In the genomic region with DNA sequence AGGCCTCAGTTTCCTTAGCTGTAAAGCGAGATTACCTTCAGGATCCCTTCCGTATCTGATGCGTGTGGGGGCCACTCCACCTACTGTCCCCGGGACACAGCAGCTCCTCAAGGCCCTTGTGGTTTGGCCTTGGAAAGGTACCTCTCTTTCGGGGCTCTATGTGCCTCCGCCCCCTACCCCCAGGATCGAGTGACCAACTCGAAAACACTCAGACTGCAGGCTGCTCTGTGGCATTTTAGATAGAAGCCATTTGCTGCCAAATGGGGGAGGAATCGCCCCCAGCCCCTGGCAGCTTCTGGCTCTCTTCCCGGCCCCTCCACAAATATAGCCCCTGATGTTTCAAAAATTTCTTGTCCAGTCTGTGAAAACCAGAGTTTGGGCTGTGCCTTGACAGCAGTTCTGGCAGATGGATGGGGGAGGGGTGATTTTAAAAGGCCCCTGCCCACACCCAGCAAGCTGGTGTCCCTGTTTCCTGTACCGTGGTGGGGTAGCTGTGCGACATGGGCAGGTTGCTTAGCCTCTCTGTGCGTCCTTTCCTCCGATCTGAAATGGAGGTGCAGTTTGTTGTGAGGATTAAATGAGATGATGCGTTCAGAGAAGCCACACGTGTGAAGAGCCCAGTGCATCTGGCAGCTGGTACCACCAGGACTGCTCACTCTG, we compare ENCODE assay signal across 20 cellular contexts. TPM values are rescaled to one million over a fixed set of nuclear protein-coding genes. Genes with fewer than 3 reads are reported as not detected.
DNase-seq lines count a peak whose midpoint lies in the region; ATAC-seq and TF ChIP-seq lines count a peak whose summit lies in the region.
"Had no signal": no experiment of that assay in that cellular context is flagged by ENCODE, and none has a peak within 500 bp of the region (broad histone marks: within the 10 kb centered on the region; RNA-seq: fewer than 3 reads in every experiment).

No MANE protein-coding gene starts in this region.

- H3K27ac ChIP-seq in body of pancreas, result no peak overlapping the region
- no peak overlapping the region for H3K27ac ChIP-seq in subcutaneous abdominal adipose tissue (ENCODE audit: low read depth, low read length)
- H3K27ac ChIP-seq: uterus had no signal

- ATAC-seq in body of pancreas, result peak; percentile 7

- TF ChIP-seq CTCF in body of pancreas (IDR thresholded peaks at IDR 0.05) (no peak), mesothelial cell of epicardium (IDR thresholded peaks at IDR 0.05; ENCODE audit: unreplicated experiment) (no peak), GM20000 (IDR thresholded peaks at IDR 0.05; ENCODE audit: extremely low read depth, missing control alignments) (no peak)

- no peaks in the 10 kb centered on the region for H3K9me3 Mint-ChIP-seq in mesothelial cell of epicardium

- DNase-seq in DMS79 (lab: John Stamatoyannopoulos, UW), result peak; percentile 42
- DNase-seq in DMS79 treated with DMSO at 0.1 percent for 48 hours (lab: John Stamatoyannopoulos, UW), result no peak
- DNase-seq in body of pancreas, result no peak
- DNase-seq in mesothelial cell of epicardium (ENCODE audit: low spot score in 2 of 2, unreplicated experiment in 2 of 2), result no peak
- DNase-seq in posterior vena cava (ENCODE audit: low spot score), result no peak
- no peak for DNase-seq in GM20000 (ENCODE audit: low spot score)
- DNase-seq in SKM-1 (lab: John Stamatoyannopoulos, UW; ENCODE audit: unreplicated experiment), result no peak
- DNase-seq: 8988T; activated CD4-positive, alpha-beta T cell treated with anti-CD3 and anti-CD28 coated beads for 1 hour; activated CD8-positive, alpha-beta memory T cell treated with anti-CD3 and anti-CD28 coated beads, Interleukin-2, amount 50 U/mL, for 48 hours; CD4-positive, alpha-beta memory T cell; GF-D8; KG1; stimulated activated CD4-positive, alpha-beta T cell treated with anti-CD3 and anti-CD28 coated beads, Interleukin-2, amount 100 ng/mL, for 48 hours; T-helper 1 cell; uterus had no signal

- peak overlapping the region in 3 of 5 donors; percentile 9 to 67 (median 48) for H3K9ac ChIP-seq in subcutaneous abdominal adipose tissue (ENCODE audit: low read length in 5 of 5)

- peaks cover 10% of the 10 kb centered on the region for H3K4me1 ChIP-seq in body of pancreas
- peaks cover 2 to 18% (median 13%) of the 10 kb centered on the region in 5 donors for H3K4me1 ChIP-seq in subcutaneous abdominal adipose tissue (ENCODE audit: control insufficient read depth in 5 of 5, insufficient read depth in 5 of 5, low read length in 5 of 5)
- H3K4me1 ChIP-seq: uterus had no signal

- no peaks in the 10 kb centered on the region for H3K36me3 Mint-ChIP-seq in mesothelial cell of epicardium
- H3K36me3 Mint-ChIP-seq: activated naive CD8-positive, alpha-beta T cell; CD4-positive, alpha-beta memory T cell had no signal

- TF ChIP-seq POLR2A in body of pancreas (IDR thresholded peaks at IDR 0.05), result no peak

- intact Hi-C loops in body of pancreas (cut with DNase I), result no loop called here
- intact Hi-C loops in posterior vena cava (cut with DNase I), result loop anchor here in 1 of 2 donors (5.0 kb wide), 1 partner anchor 202 kb away; a partner anchor contains a TSS

- H3K36me3 ChIP-seq in body of pancreas (replicated peaks in 1 of 2; ENCODE audit: insufficient read depth in 1 of 2, low read depth in 2 of 2), result no peaks in the 10 kb centered on the region
- H3K36me3 ChIP-seq in subcutaneous abdominal adipose tissue (ENCODE audit: control insufficient read depth in 5 of 5, insufficient read depth in 5 of 5, low read length in 5 of 5), result no peaks in the 10 kb centered on the region
- H3K36me3 ChIP-seq: uterus had no signal

- no peak overlapping the region for H3K4me3 Mint-ChIP-seq in mesothelial cell of epicardium
- H3K4me3 Mint-ChIP-seq: activated naive CD8-positive, alpha-beta T cell; CD4-positive, alpha-beta memory T cell had no signal

- 76% methylated on average over 15 to 16 of the region's 16 CpGs for WGBS in body of pancreas, 2 donors

- H3K27me3 Mint-ChIP-seq in mesothelial cell of epicardium (ENCODE audit: low read depth), result no peaks in the 10 kb centered on the region

- H3K4me1 Mint-ChIP-seq in mesothelial cell of epicardium, result peaks cover 57% of the 10 kb centered on the region
- H3K4me1 Mint-ChIP-seq: CD4-positive, alpha-beta memory T cell had no signal

- H3K27me3 ChIP-seq in body of pancreas, result no peaks in the 10 kb centered on the region
- H3K27me3 ChIP-seq in subcutaneous abdominal adipose tissue (ENCODE audit: control insufficient read depth in 5 of 5, insufficient read depth in 4 of 5, low read length in 5 of 5), result peaks cover 0 to 17% (median 4%) of the 10 kb centered on the region in 5 donors
- H3K27me3 ChIP-seq: uterus had no signal

- H3K4me3 ChIP-seq in body of pancreas, result no peak overlapping the region
- H3K4me3 ChIP-seq in subcutaneous abdominal adipose tissue (ENCODE audit: low read depth in 1 of 5, low read length in 5 of 5), result peak overlapping the region; percentile 45 to 60 (median 57)

- H3K27ac Mint-ChIP-seq in mesothelial cell of epicardium, result peak overlapping the region; percentile 93
- H3K27ac Mint-ChIP-seq: activated naive CD8-positive, alpha-beta T cell had no signal

- no peaks in the 10 kb centered on the region for H3K9me3 ChIP-seq in body of pancreas
- H3K9me3 ChIP-seq in subcutaneous abdominal adipose tissue (ENCODE audit: control insufficient read depth in 5 of 5, low read length in 5 of 5), result no peaks in the 10 kb centered on the region
- H3K9me3 ChIP-seq: uterus had no signal

RNA-seq across cellular contexts. Expression of a gene that starts 1.1 kb away (rescaled TPM):
- total RNA-seq in body of pancreas, result under 1 TPM; 0.26 to 0.66 TPM
- 0.42 to 0.68 TPM (median 0.60 TPM) in 3 replicates for total RNA-seq in mesothelial cell of epicardium
- total RNA-seq in posterior vena cava, result under 1 TPM; 0.33 to 0.42 TPM
- total RNA-seq: CD4-positive, alpha-beta memory T cell; endothelial cell of umbilical vein; NCI-H460 had no signal

RNA-seq across cellular contexts. Expression of a gene that starts 31.9 kb away (rescaled TPM):
- total RNA-seq in body of pancreas (10 to 100 TPM; 36.8 to 46.1 TPM), mesothelial cell of epicardium (29.4 to 34.7 TPM (median 32.0 TPM) in 3 replicates), posterior vena cava (10 to 100 TPM; 48.9 to 59.1 TPM)

Comparison
In these comparisons a context has a peak if more than half of its experiments do, and no peak if none do; other contexts are left out.
1. H3K4me3 ChIP-seq: peak in subcutaneous abdominal adipose tissue (5 of 5); none in body of pancreas (0 of 2).